In genomic region chr14:55580401-55581010, GRCh38 we compare ENCODE assay signal across 8 cellular contexts. TPM values are rescaled to one million over a fixed set of nuclear protein-coding genes. Genes with fewer than 3 reads are reported as not detected.
A peak's percentile ranks its signal among the peaks of the same experiment; 100 is the strongest.
DNase-seq lines count a peak whose midpoint lies in the region; ATAC-seq and TF ChIP-seq lines count a peak whose summit lies in the region.

No MANE protein-coding gene starts in this region.

- TF ChIP-seq CTCF in dorsolateral prefrontal cortex (IDR thresholded peaks at IDR 0.05 in 54 of 56, conservative IDR thresholded peaks at IDR 0.05 in 2 of 56; ENCODE audit: low read depth in 1 of 56, partially characterized antibody in 56 of 56): no peak

- H3K4me3 Mint-ChIP-seq in CD4-positive, alpha-beta memory T cell: peak overlapping the region; percentile 80 to 95 (median 91)
- H3K4me3 Mint-ChIP-seq in memory B cell: peak overlapping the region; percentile 84

- H3K4me3 ChIP-seq in CD4-positive, alpha-beta memory T cell (ENCODE audit: low read length in 2 of 2): peak overlapping the region; percentile 49 to 75
- H3K4me3 ChIP-seq in dorsolateral prefrontal cortex: peak overlapping the region; percentile 71 to 98 (median 91)

- peaks cover 0 to 12% of the 10 kb centered on the region in 2 donors for H3K36me3 Mint-ChIP-seq in CD4-positive, alpha-beta memory T cell
- H3K36me3 Mint-ChIP-seq in memory B cell: peaks cover 2% of the 10 kb centered on the region

- peak overlapping the region; percentile 63 for H3K27ac ChIP-seq in CD4-positive, alpha-beta memory T cell (ENCODE audit: low read depth, low read length)
- H3K27ac ChIP-seq in dorsolateral prefrontal cortex: peak overlapping the region in 57 of 59 donors; percentile 23 to 94 (median 83)

- DNase-seq in CD4-positive, alpha-beta memory T cell: peak in 3 of 5 donors; percentile 58 to 68 (median 60)
- DNase-seq in HT1080 (ENCODE audit: low read depth) (peak; percentile 17), dorsolateral prefrontal cortex (peak in 3 of 10 donors; percentile 17 to 58 (median 22)), memory B cell (ENCODE audit: low spot score in 2 of 2) (peak; percentile 25 to 63), GOT3 (lab: John Stamatoyannopoulos, UW) (no peak)
- peak; percentile 58 for DNase-seq in activated CD4-positive, alpha-beta T cell treated with anti-CD3 and anti-CD28 coated beads for 48 hours
- peak; percentile 9 for DNase-seq in stimulated activated CD8-positive, alpha-beta memory T cell treated with anti-CD3 and anti-CD28 coated beads, Interleukin-15, amount 100 ng/mL, for 1 hour (ENCODE audit: low read depth)

- CTCF ChIA-PET in CD4-positive, alpha-beta memory T cell (lab: Charles Lee; ENCODE audit: partially characterized antibody): interaction anchor here (0.9 to 1.3 kb wide), 3 partner anchors 13 to 134 kb away, joined by 3 to 5 read pairs (median 5); no protein-coding TSS in a partner anchor

- no peaks in the 10 kb centered on the region for H3K9me3 ChIP-seq in CD4-positive, alpha-beta memory T cell (ENCODE audit: control insufficient read depth in 1 of 2, low read length in 2 of 2)

- no peaks in the 10 kb centered on the region for H3K36me3 ChIP-seq in CD4-positive, alpha-beta memory T cell (ENCODE audit: insufficient read depth, low read length)

- ATAC-seq in GM21360 (IDR thresholded peaks at IDR 0.05; ENCODE audit: unreplicated experiment) (peak; percentile 34), memory B cell (ENCODE audit: low read depth) (peak; percentile 50)

- no peaks in the 10 kb centered on the region for H3K9me3 Mint-ChIP-seq in CD4-positive, alpha-beta memory T cell
- no peaks in the 10 kb centered on the region for H3K9me3 Mint-ChIP-seq in memory B cell

- H3K4me1 ChIP-seq in CD4-positive, alpha-beta memory T cell (ENCODE audit: insufficient read depth, low read length): peaks cover 55% of the 10 kb centered on the region

- peak overlapping the region; percentile 83 to 97 (median 86) for H3K27ac Mint-ChIP-seq in CD4-positive, alpha-beta memory T cell
- H3K27ac Mint-ChIP-seq in memory B cell: peak overlapping the region; percentile 36

- POLR2A ChIA-PET in CD4-positive, alpha-beta memory T cell (lab: Charles Lee; ENCODE audit: partially characterized antibody): interaction anchor here (0.6 to 1.7 kb wide), 7 partner anchors 10 to 1689 kb away, joined by 3 to 6 read pairs (median 3); no protein-coding TSS in a partner anchor

- H3K27me3 ChIP-seq in CD4-positive, alpha-beta memory T cell (ENCODE audit: insufficient read depth, low read length): no peaks in the 10 kb centered on the region
- no peaks in the 10 kb centered on the region for H3K27me3 ChIP-seq in dorsolateral prefrontal cortex

- peaks cover 27 to 30% (median 29%) of the 10 kb centered on the region in 4 donors for H3K4me1 Mint-ChIP-seq in CD4-positive, alpha-beta memory T cell
- peaks cover 14% of the 10 kb centered on the region for H3K4me1 Mint-ChIP-seq in memory B cell

- intact Hi-C loops in CD4-positive, alpha-beta memory T cell (cut with micrococcal nuclease): loop anchor here (1.0 to 10.0 kb wide), 5 partner anchors 82 to 997 kb away; partner anchors contain the start of genes GCH1, MAPK1IP1L, PELI2 and TMEM260
- intact Hi-C loops in dorsolateral prefrontal cortex (cut with DNase I): loop anchor here (5.0 to 10.0 kb wide), 2 partner anchors 126 to 168 kb away; partner anchors contain the start of gene ATG14 (in 1 of the 2)

- H3K27me3 Mint-ChIP-seq in CD4-positive, alpha-beta memory T cell: no peaks in the 10 kb centered on the region
- no peaks in the 10 kb centered on the region for H3K27me3 Mint-ChIP-seq in memory B cell

RNA-seq across cellular contexts. Expression of gene KTN1, which starts 0.5 kb away (rescaled TPM):
- total RNA-seq in CD4-positive, alpha-beta memory T cell: 100 to 1,000 TPM; 126 to 133 TPM
- polyA plus RNA-seq in CD4-positive, alpha-beta memory T cell: 10 to 100 TPM; 15.7 to 61.8 TPM
- 105 and 122 TPM in 2 replicates for total RNA-seq in HT1080 (2014; rRNA removed; shearing (Covaris generic))
- 103 and 141 TPM in 2 replicates for polyA plus RNA-seq in HT1080 (2015; cell fraction: cytosol; rRNA removed)
- polyA plus RNA-seq in HT1080 (2015; cell fraction: nucleus; rRNA removed): 107 and 113 TPM in 2 replicates
- 100 to 1,000 TPM in 117 of 120 experiments, 10 to 100 TPM in 3; 93.3 to 193 (median 136) TPM for total RNA-seq in dorsolateral prefrontal cortex
